ENCODE assay signal across 8 cellular contexts in genomic region chr6:154302111-154302752, GRCh38. TPM values are rescaled to one million over a fixed set of nuclear protein-coding genes. Genes with fewer than 3 reads are reported as not detected.
DNase-seq lines count a peak whose midpoint lies in the region; ATAC-seq and TF ChIP-seq lines count a peak whose summit lies in the region.

No MANE protein-coding gene starts in this region.

- H3K36me3 Mint-ChIP-seq in CD14-positive monocyte: peaks cover 26 to 30% of the 10 kb centered on the region in 2 donors

- no peak for TF ChIP-seq CTCF in CD14-positive monocyte (IDR thresholded peaks at IDR 0.05)

- peak overlapping the region; percentile 6 to 42 for H3K4me3 Mint-ChIP-seq in CD14-positive monocyte

- H3K27me3 ChIP-seq in SJCRH30: no peaks in the 10 kb centered on the region

- no peaks in the 10 kb centered on the region for H3K36me3 ChIP-seq in SJCRH30

- H3K4me1 Mint-ChIP-seq in CD14-positive monocyte: peaks cover 77% of the 10 kb centered on the region

- ATAC-seq in GM19035 (IDR thresholded peaks at IDR 0.05; ENCODE audit: unreplicated experiment) (peak; percentile 95), HG03066 (IDR thresholded peaks at IDR 0.05; ENCODE audit: low read depth, unreplicated experiment) (peak; percentile 94)

- no peaks in the 10 kb centered on the region for H3K9me3 ChIP-seq in SJCRH30 (replicated peaks)

- intact Hi-C loops in CD14-positive monocyte (cut with micrococcal nuclease): loop anchor here (5.0 to 10.0 kb wide), 4 partner anchors 47 to 160 kb away; partner anchors contain the start of gene IPCEF1 (in 1 of the 2)

- DNase-seq in CD14-positive monocyte (ENCODE audit: low spot score) (peak; percentile 69), SJCRH30 (peak; percentile 13 to 19), foreskin melanocyte (peak; percentile 83), DMS53 (lab: John Stamatoyannopoulos, UW) (no peak), NCI-H1092 (lab: John Stamatoyannopoulos, UW) (no peak), 8988T (no peak)

- H3K27me3 Mint-ChIP-seq in CD14-positive monocyte (ENCODE audit: low read depth in 3 of 3): no peaks in the 10 kb centered on the region

- H3K9me3 Mint-ChIP-seq in CD14-positive monocyte: peaks cover 0 to 3% (median 3%) of the 10 kb centered on the region in 7 donors

- no peak overlapping the region for H3K27ac ChIP-seq in SJCRH30

- H3K27ac Mint-ChIP-seq in CD14-positive monocyte: peak overlapping the region; percentile 74 to 89 (median 81)

- H3K4me1 ChIP-seq in SJCRH30: peaks cover 8% of the 10 kb centered on the region

- no peak overlapping the region for H3K4me3 ChIP-seq in SJCRH30

RNA-seq across cellular contexts. Expression of gene IPCEF1, which starts 54.4 kb away (rescaled TPM):
- polyA plus RNA-seq in CD14-positive monocyte: 10 to 100 TPM; 14.7 to 16.5 TPM
- 1.5 and 2.3 TPM in 2 replicates for total RNA-seq in SJCRH30 (2014; rRNA removed; shearing (Covaris generic))

Comparison
In these comparisons a context has a peak if more than half of its experiments do, and no peak if none do; other contexts are left out.
1. DNase-seq: peak in CD14-positive monocyte (single experiment), SJCRH30 (2 of 2) and foreskin melanocyte (single experiment); none in DMS53 (single experiment), NCI-H1092 (single experiment) and 8988T (single experiment).